1 cellular context compared by ENCODE assay signal in genomic region chr1:200043330-200043668, GRCh38.
TF ChIP-seq lines count a peak whose summit lies in the region.

No MANE protein-coding gene starts in this region.

TF ChIP-seq in WTC11, 78 proteins besides CTCF, POLR2A, EP300 and RAD21 (continued from another document):
- TF ChIP-seq ARID4B (CRISPR knock-in tag; IDR thresholded peaks at IDR 0.05; ENCODE audit: borderline replicate concordance) (no peak), SMAD4 (CRISPR knock-in tag; IDR thresholded peaks at IDR 0.05) (no peak), NFATC4 (CRISPR knock-in tag; IDR thresholded peaks at IDR 0.05) (no peak), CREM (CRISPR knock-in tag; IDR thresholded peaks at IDR 0.05) (no peak), PREB (CRISPR knock-in tag; IDR thresholded peaks at IDR 0.05; ENCODE audit: borderline replicate concordance) (no peak)
